ENCODE assay signal across 18 cellular contexts in the genomic region with DNA sequence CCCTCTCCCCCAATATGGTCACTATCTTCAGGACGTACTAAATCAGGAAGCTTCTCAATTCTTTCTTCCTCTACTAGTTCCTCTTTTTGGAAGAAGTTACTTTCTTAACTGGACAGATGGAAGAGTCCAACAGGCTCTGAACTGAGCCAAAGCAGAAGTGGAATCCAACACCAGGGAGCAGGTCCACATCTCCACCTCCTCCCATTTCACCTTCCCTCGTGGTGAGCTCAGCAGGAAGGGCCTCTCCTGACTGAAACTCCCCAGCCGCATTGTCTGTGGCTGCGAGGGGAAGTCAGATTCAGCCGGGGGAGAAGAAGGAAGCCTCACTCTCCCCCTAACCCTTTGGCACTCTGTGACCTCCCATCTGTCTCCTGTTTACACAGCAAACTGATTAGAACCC.
DNase-seq lines count a peak whose midpoint lies in the region; ATAC-seq and TF ChIP-seq lines count a peak whose summit lies in the region.
"Had no signal": no experiment of that assay in that cellular context is flagged by ENCODE, and none has a peak within 500 bp of the region (broad histone marks: within the 10 kb centered on the region; RNA-seq: fewer than 3 reads in every experiment).

No MANE protein-coding gene starts in this region.

- 40 to 41% methylated on average over 2 to 5 of the region's 5 CpGs for WGBS in transverse colon (ENCODE audit: low coverage in 1 of 2), 2 donors

- intact Hi-C loops in transverse colon (cut with DNase I; ENCODE audit: low total_unique reads), result no loop called here
- intact Hi-C loops in activated CD4-positive, alpha-beta T cell treated with anti-CD3 and anti-CD28 coated beads for 36 hours (cut with DNase I, micrococcal nuclease), result no loop called here

- H3K4me3 Mint-ChIP-seq in endothelial cell (ENCODE audit: unreplicated experiment), result no peak overlapping the region
- H3K4me3 Mint-ChIP-seq in activated CD4-positive, alpha-beta T cell treated with anti-CD3 and anti-CD28 coated beads for 36 hours, result no peak overlapping the region
- no peak overlapping the region for H3K4me3 Mint-ChIP-seq in mesothelial cell of epicardium
- H3K4me3 Mint-ChIP-seq: activated naive CD4-positive, alpha-beta T cell treated with anti-CD3 and anti-CD28 coated beads for 36 hours; nephron progenitor cell had no signal

- DNase-seq in DMS 273 (lab: John Stamatoyannopoulos, UW; ENCODE audit: unreplicated experiment) (peak; percentile 9), DMS 273 treated with DMSO at 0.1 percent for 48 hours (lab: John Stamatoyannopoulos, UW) (no peak), NOMO-1 treated with DMSO at 0.1 percent for 48 hours (lab: John Stamatoyannopoulos, UW; ENCODE audit: unreplicated experiment) (peak; percentile 97), endothelial cell (ENCODE audit: low spot score) (no peak), transverse colon (peak; percentile 11), mesothelial cell of epicardium (ENCODE audit: low spot score in 2 of 2, unreplicated experiment in 2 of 2) (no peak)
- no peak for DNase-seq in activated CD4-positive, alpha-beta T cell treated with anti-CD3 and anti-CD28 coated beads for 36 hours
- DNase-seq: activated naive CD4-positive, alpha-beta T cell treated with anti-CD3 and anti-CD28 coated beads for 36 hours; brain microvascular endothelial cell; COR-L47; glutamatergic neuron; left cardiac atrium; NCI-H1048; NCI-H510A; nephron progenitor cell had no signal

- H3K36me3 Mint-ChIP-seq in endothelial cell (ENCODE audit: low read depth, unreplicated experiment), result no peaks in the 10 kb centered on the region
- no peaks in the 10 kb centered on the region for H3K36me3 Mint-ChIP-seq in activated CD4-positive, alpha-beta T cell treated with anti-CD3 and anti-CD28 coated beads for 36 hours (ENCODE audit: low read depth)
- no peaks in the 10 kb centered on the region for H3K36me3 Mint-ChIP-seq in mesothelial cell of epicardium

- CTCF ChIA-PET in activated CD4-positive, alpha-beta T cell treated with anti-CD3 and anti-CD28 coated beads for 36 hours (lab: Charles Lee), result interaction anchor here (0.7 to 2.0 kb wide), 2 partner anchors 10 to 17 kb away, joined by 3 to 7 read pairs; no protein-coding TSS in a partner anchor

- H3K9me3 Mint-ChIP-seq in endothelial cell (ENCODE audit: unreplicated experiment) (no peaks in the 10 kb centered on the region), mesothelial cell of epicardium (peaks cover 5% of the 10 kb centered on the region)
- H3K9me3 Mint-ChIP-seq in activated CD4-positive, alpha-beta T cell treated with anti-CD3 and anti-CD28 coated beads for 36 hours (ENCODE audit: low read depth), result no peaks in the 10 kb centered on the region
- H3K9me3 Mint-ChIP-seq: activated naive CD4-positive, alpha-beta T cell treated with anti-CD3 and anti-CD28 coated beads for 36 hours had no signal

- no peaks in the 10 kb centered on the region for H3K36me3 ChIP-seq in transverse colon
- H3K36me3 ChIP-seq: brain microvascular endothelial cell, suprapubic skin had no signal

- in situ Hi-C loops in transverse colon (cut with MboI; ENCODE audit: low pct_ligation_motif_present in 1 of 4, low pct_unique_long_range_greater_than_20kb in 1 of 4, low sequenced_read_pairs in 3 of 4), result no loop called here

- H3K27me3 ChIP-seq in transverse colon, result no peaks in the 10 kb centered on the region
- H3K27me3 ChIP-seq: brain microvascular endothelial cell, suprapubic skin had no signal

- no peak overlapping the region for H3K27ac ChIP-seq in transverse colon
- H3K27ac ChIP-seq: 22Rv1, brain microvascular endothelial cell, suprapubic skin had no signal

- H3K4me1 ChIP-seq in transverse colon, result no peaks in the 10 kb centered on the region
- H3K4me1 ChIP-seq: suprapubic skin had no signal

- H3K4me3 ChIP-seq in transverse colon, result no peak overlapping the region
- H3K4me3 ChIP-seq: suprapubic skin had no signal

- POLR2A ChIA-PET in activated CD4-positive, alpha-beta T cell treated with anti-CD3 and anti-CD28 coated beads for 36 hours (lab: Charles Lee), result no interaction called here

- H3K4me1 Mint-ChIP-seq in endothelial cell (ENCODE audit: unreplicated experiment) (peaks cover 21% of the 10 kb centered on the region), mesothelial cell of epicardium (no peaks in the 10 kb centered on the region)
- no peaks in the 10 kb centered on the region for H3K4me1 Mint-ChIP-seq in activated CD4-positive, alpha-beta T cell treated with anti-CD3 and anti-CD28 coated beads for 36 hours
- H3K4me1 Mint-ChIP-seq: nephron progenitor cell had no signal

- ATAC-seq in activated CD4-positive, alpha-beta T cell treated with anti-CD3 and anti-CD28 coated beads for 36 hours, result no peak
- ATAC-seq in HG02623 (IDR thresholded peaks at IDR 0.05; ENCODE audit: unreplicated experiment), result no peak

- TF ChIP-seq CTCF in endothelial cell (IDR thresholded peaks at IDR 0.05; ENCODE audit: unreplicated experiment) (no peak), transverse colon (IDR thresholded peaks at IDR 0.05) (no peak), mesothelial cell of epicardium (IDR thresholded peaks at IDR 0.05; ENCODE audit: unreplicated experiment) (no peak)

- H3K27ac Mint-ChIP-seq in endothelial cell (ENCODE audit: unreplicated experiment) (peak overlapping the region; percentile 45), mesothelial cell of epicardium (no peak overlapping the region)
- no peak overlapping the region for H3K27ac Mint-ChIP-seq in activated CD4-positive, alpha-beta T cell treated with anti-CD3 and anti-CD28 coated beads for 36 hours
- H3K27ac Mint-ChIP-seq: activated naive CD4-positive, alpha-beta T cell treated with anti-CD3 and anti-CD28 coated beads for 36 hours; nephron progenitor cell had no signal

- no peak for TF ChIP-seq EP300 in transverse colon (IDR thresholded peaks at IDR 0.05; ENCODE audit: low read depth)

- no peaks in the 10 kb centered on the region for H3K9me3 ChIP-seq in transverse colon
- H3K9me3 ChIP-seq: suprapubic skin had no signal

- no peak for TF ChIP-seq POLR2A in transverse colon (IDR thresholded peaks at IDR 0.05)

- H3K27me3 Mint-ChIP-seq in endothelial cell (ENCODE audit: unreplicated experiment) (peaks cover 2% of the 10 kb centered on the region), mesothelial cell of epicardium (ENCODE audit: low read depth) (no peaks in the 10 kb centered on the region)
- peaks cover 10% of the 10 kb centered on the region for H3K27me3 Mint-ChIP-seq in activated CD4-positive, alpha-beta T cell treated with anti-CD3 and anti-CD28 coated beads for 36 hours

Comparison
In these comparisons a context has a peak if more than half of its experiments do, and no peak if none do; other contexts are left out.
1. DNase-seq: peak in DMS 273 (single experiment), NOMO-1 treated with DMSO at 0.1 percent for 48 hours (single experiment) and transverse colon (single experiment); none in DMS 273 treated with DMSO at 0.1 percent for 48 hours (single experiment), endothelial cell (single experiment), activated CD4-positive, alpha-beta T cell treated with anti-CD3 and anti-CD28 coated beads for 36 hours (single experiment) and mesothelial cell of epicardium (0 of 2).